ENCODE assay signal across 8 cellular contexts in the genomic region with DNA sequence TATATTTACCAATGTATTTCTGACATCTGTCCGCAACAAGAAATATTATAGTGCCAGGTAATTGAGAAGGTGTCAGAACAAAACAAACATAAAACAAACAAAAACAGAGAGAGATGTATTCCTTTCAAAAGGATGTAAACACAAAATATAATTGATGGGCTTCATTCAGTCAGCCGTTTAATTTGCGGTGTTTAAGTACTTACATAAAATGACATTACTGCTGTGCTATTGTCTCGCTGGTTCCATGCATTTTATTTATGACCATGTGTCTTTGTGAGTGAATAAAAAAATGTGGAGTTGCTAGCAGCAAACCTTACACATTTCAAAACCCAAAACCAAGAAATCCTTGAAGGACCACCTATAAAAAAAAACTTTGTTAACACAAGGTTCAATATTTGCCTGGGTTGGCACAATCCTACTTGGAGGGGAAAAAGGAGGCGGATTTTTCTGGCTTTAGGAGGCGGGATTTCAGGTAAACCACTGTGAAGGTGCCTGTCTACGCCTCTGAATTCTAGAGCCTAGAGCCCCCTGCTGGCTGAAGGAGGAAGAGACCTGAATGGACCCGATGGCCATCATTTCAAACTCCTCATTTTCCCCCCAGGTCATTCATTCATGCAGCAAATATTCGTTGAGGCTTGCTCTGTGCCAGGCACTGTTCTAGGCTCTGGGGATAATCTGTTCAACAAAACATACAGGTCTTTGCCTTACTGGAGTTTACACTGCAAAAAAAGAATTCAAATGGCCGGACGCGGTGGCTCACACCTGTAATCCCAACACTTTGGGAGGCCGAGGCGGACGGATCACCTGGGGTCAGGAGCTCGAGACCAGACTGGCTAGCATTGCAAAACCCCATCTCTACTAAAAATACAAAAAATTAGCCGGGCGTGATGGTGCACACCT.
A peak's percentile ranks its signal among the peaks of the same experiment; 100 is the strongest.
DNase-seq lines count a peak whose midpoint lies in the region; ATAC-seq, FAIRE-seq and TF ChIP-seq lines count a peak whose summit lies in the region.

No MANE protein-coding gene starts in this region.

- no peak overlapping the region for H3K56ac ChIP-seq in IMR-90 (ENCODE audit: extremely low read depth, insufficient read depth, low read length)

- H3K4ac ChIP-seq in IMR-90 (ENCODE audit: low read depth, low read length): no peak overlapping the region

- CTCF ChIA-PET in IMR-90 (lab: Yijun Ruan, JAX): no interaction called here
- CTCF ChIA-PET in OCI-LY7 (lab: Charles Lee; ENCODE audit: unreplicated experiment): no interaction called here

- no TSS peak for BruUV-seq in IMR-90 (replicated peaks; lab: Mats Ljungman, UMichigan)
- no TSS peak for BruUV-seq in OCI-LY7 (replicated peaks; lab: Mats Ljungman, UMichigan)

- TF ChIP-seq POLR2A in IMR-90 (IDR thresholded peaks at IDR 0.05; ENCODE audit: low read depth, low read length): no peak

- no peak overlapping the region for H4K8ac ChIP-seq in IMR-90 (ENCODE audit: low read depth in 2 of 2, low read length in 2 of 2)

- intact Hi-C loops in IMR-90 (cut with micrococcal nuclease) (loop anchor here (1.0 kb wide), 1 partner anchor 168 kb away; no protein-coding TSS in a partner anchor), OCI-LY7 (cut with micrococcal nuclease; ENCODE audit: unreplicated experiment) (loop anchor here (1.0 to 10.0 kb wide), 2 partner anchors 67 to 169 kb away; no protein-coding TSS in a partner anchor), pancreas (cut with DNase I) (loop anchor here in 2 of 3 donors (2.0 to 10.0 kb wide), 3 partner anchors 47 to 171 kb away; no protein-coding TSS in a partner anchor)

- H3K9me3 ChIP-seq in IMR-90 (ENCODE audit: control insufficient read depth, insufficient read depth, low read length) (no peaks in the 10 kb centered on the region), OCI-LY7 (ENCODE audit: low read length) (no peaks in the 10 kb centered on the region), pancreas (no peaks in the 10 kb centered on the region)

- no peak overlapping the region for H3K18ac ChIP-seq in IMR-90 (ENCODE audit: low read depth, low read length)

- no peaks in the 10 kb centered on the region for H3K9me1 ChIP-seq in IMR-90 (ENCODE audit: insufficient read depth, low read length)

- in situ Hi-C loops in IMR-90 (cut with MboI; ENCODE audit: low sequenced_read_pairs): no loop called here

- H3K4me2 ChIP-seq in IMR-90 (ENCODE audit: low read depth, low read length) (no peak overlapping the region), OCI-LY7 (ENCODE audit: low read length) (no peak overlapping the region)

- no peaks in the 10 kb centered on the region for H3K9me2 ChIP-seq in OCI-LY7 (ENCODE audit: insufficient read depth, low read length)

- H2BK120ac ChIP-seq in IMR-90 (ENCODE audit: low read depth, low read length): no peak overlapping the region

- no peak overlapping the region for H3K27ac ChIP-seq in IMR-90 (ENCODE audit: insufficient read depth, low read length)
- no peak overlapping the region for H3K27ac ChIP-seq in OCI-LY7 (ENCODE audit: low read depth, low read length, poor library complexity, severe bottlenecking)
- H3K27ac ChIP-seq in pancreas: peak overlapping the region in 2 of 4 donors; percentile 34 to 59

- H2AK5ac ChIP-seq in IMR-90 (ENCODE audit: low read depth, low read length): no peak overlapping the region

- H4K20me1 ChIP-seq in IMR-90 (ENCODE audit: insufficient read depth, low read length) (no peaks in the 10 kb centered on the region), OCI-LY7 (ENCODE audit: insufficient read depth, low read length) (no peaks in the 10 kb centered on the region)

- H4K5ac ChIP-seq in IMR-90 (ENCODE audit: low read depth, low read length): no peak overlapping the region

- H2BK20ac ChIP-seq in IMR-90 (ENCODE audit: low read depth, low read length): no peak overlapping the region

- H3K9ac ChIP-seq in IMR-90 (ENCODE audit: low read depth, low read length): no peak overlapping the region

- no peaks in the 10 kb centered on the region for H3K79me1 ChIP-seq in IMR-90 (ENCODE audit: low read depth in 1 of 2, low read length in 2 of 2)

- no peaks in the 10 kb centered on the region for H3K36me3 ChIP-seq in IMR-90 (ENCODE audit: control insufficient read depth, insufficient read depth, low read length)
- H3K36me3 ChIP-seq in OCI-LY7 (ENCODE audit: insufficient read depth, low read length): no peaks in the 10 kb centered on the region
- no peaks in the 10 kb centered on the region for H3K36me3 ChIP-seq in pancreas

- no peak overlapping the region for H4K91ac ChIP-seq in IMR-90 (ENCODE audit: insufficient read depth, low read depth, low read length)

- H2AK9ac ChIP-seq in IMR-90 (replicated peaks; ENCODE audit: low read depth, low read length, poor library complexity): no peak overlapping the region

- no peaks in the 10 kb centered on the region for H3K79me2 ChIP-seq in OCI-LY7 (ENCODE audit: insufficient read depth, low read depth, low read length)

- H2AFZ ChIP-seq in IMR-90 (replicated peaks; ENCODE audit: low read length, poor library complexity) (no peak overlapping the region), OCI-LY7 (ENCODE audit: low read length) (peak overlapping the region; percentile 13; the same call in 1 of the 2 replicates)

- no peaks in the 10 kb centered on the region for H3K27me3 ChIP-seq in IMR-90 (ENCODE audit: control insufficient read depth, insufficient read depth, low read length)
- H3K27me3 ChIP-seq in pancreas: no peaks in the 10 kb centered on the region

- H3K23ac ChIP-seq in IMR-90 (ENCODE audit: low read depth, low read length): no peak overlapping the region

- POLR2A ChIA-PET in IMR-90 (lab: Charles Lee; ENCODE audit: unreplicated experiment) (no interaction called here), OCI-LY7 (lab: Charles Lee) (no interaction called here)

- ATAC-seq in IMR-90 (ENCODE audit: low read depth) (peak; percentile 67), pancreas (peak; percentile 90 to 98 (median 97)), GM19324 (IDR thresholded peaks at IDR 0.05; ENCODE audit: low FRiP score, unreplicated experiment) (no peak)

- peak; percentile 7 for DNase-seq in IMR-90
- DNase-seq in OCI-LY7 (ENCODE audit: low spot score): peak; percentile 75
- peak; percentile 66 for DNase-seq in activated T-cell treated with anti-CD3 and anti-CD28 coated beads for 4 hours
- peak; percentile 37 for DNase-seq in fibroblast of the aortic adventitia (ENCODE audit: low read depth)
- DNase-seq in pancreas: peak in 5 of 6 donors; percentile 76 to 87 (median 84)
- peak; percentile 60 for DNase-seq in ureter (ENCODE audit: low spot score)

- H3K4me3 ChIP-seq in IMR-90 (ENCODE audit: insufficient read depth, low read depth, low read length) (no peak overlapping the region), OCI-LY7 (ENCODE audit: low read depth, low read length, poor library complexity, severe bottlenecking) (no peak overlapping the region), fibroblast of the aortic adventitia (ENCODE audit: low read depth, low read length) (no peak overlapping the region), pancreas (no peak overlapping the region)

- TF ChIP-seq CTCF in GM12872 (IDR thresholded peaks at IDR 0.05; ENCODE audit: insufficient read depth, low read depth, low read length) (peak; percentile 88), IMR-90 (conservative IDR thresholded peaks at IDR 0.05; ENCODE audit: low read depth, low read length) (peak; percentile 62), OCI-LY7 (conservative IDR thresholded peaks at IDR 0.05; ENCODE audit: low read length) (peak; percentile 94), fibroblast of the aortic adventitia (IDR thresholded peaks at IDR 0.05; ENCODE audit: insufficient read depth, low read length) (peak; percentile 80), pancreas (IDR thresholded peaks at IDR 0.05) (peak; percentile 69 to 89 (median 78))

- no peak for FAIRE-seq in pancreas (lab: Jason Lieb, UNC)

- no peak overlapping the region for H2BK15ac ChIP-seq in IMR-90 (ENCODE audit: low read depth, low read length)

- peak; percentile 28 for TF ChIP-seq RAD21 in IMR-90 (IDR thresholded peaks at IDR 0.05; ENCODE audit: low read length)

- WGBS in IMR-90 (ENCODE audit: extremely low coverage in 2 of 2, insufficient read length in 1 of 2), 2 experiments: 83% methylated on average over 4 of the region's 18 CpGs; no CpG with 5 or more reads in 1 of the 2 experiments
- WGBS in pancreas, 2 donors: 51% methylated on average over 18 of the region's 18 CpGs

- H3K4me1 ChIP-seq in IMR-90 (ENCODE audit: control insufficient read depth, insufficient read depth, low read length) (no peaks in the 10 kb centered on the region), OCI-LY7 (ENCODE audit: insufficient read depth, low read length, poor library complexity, severe bottlenecking) (no peaks in the 10 kb centered on the region), pancreas (peaks cover 7 to 15% (median 14%) of the 10 kb centered on the region in 3 donors)

- no peak overlapping the region for H2BK5ac ChIP-seq in IMR-90 (ENCODE audit: low read depth, low read length, poor library complexity, severe bottlenecking)

- H3K14ac ChIP-seq in IMR-90 (replicated peaks; ENCODE audit: low read depth, low read length): no peak overlapping the region

- dilution Hi-C loops in IMR-90 (cut with HindIII; ENCODE audit: low sequenced_read_pairs, unreplicated experiment): no loop called here

TF ChIP-seq in IMR-90, 13 proteins besides CTCF, POLR2A, EP300 and RAD21:
- TF ChIP-seq SMC3 (IDR thresholded peaks at IDR 0.05; ENCODE audit: low read depth, low read length): peak; percentile 43
- no peak for TF ChIP-seq MAZ (IDR thresholded peaks at IDR 0.05; ENCODE audit: borderline replicate concordance, low read depth, low read length)
- no peak for TF ChIP-seq RCOR1 (IDR thresholded peaks at IDR 0.05; ENCODE audit: insufficient replicate concordance, low read length)
- TF ChIP-seq MXI1 (IDR thresholded peaks at IDR 0.05; ENCODE audit: borderline replicate concordance, low read depth, low read length): no peak
- no peak for TF ChIP-seq FOS (IDR thresholded peaks at IDR 0.05; ENCODE audit: low read depth, low read length)
- TF ChIP-seq CEBPB (IDR thresholded peaks at IDR 0.05; ENCODE audit: low read depth, low read length): no peak
- TF ChIP-seq, protein P1, sequence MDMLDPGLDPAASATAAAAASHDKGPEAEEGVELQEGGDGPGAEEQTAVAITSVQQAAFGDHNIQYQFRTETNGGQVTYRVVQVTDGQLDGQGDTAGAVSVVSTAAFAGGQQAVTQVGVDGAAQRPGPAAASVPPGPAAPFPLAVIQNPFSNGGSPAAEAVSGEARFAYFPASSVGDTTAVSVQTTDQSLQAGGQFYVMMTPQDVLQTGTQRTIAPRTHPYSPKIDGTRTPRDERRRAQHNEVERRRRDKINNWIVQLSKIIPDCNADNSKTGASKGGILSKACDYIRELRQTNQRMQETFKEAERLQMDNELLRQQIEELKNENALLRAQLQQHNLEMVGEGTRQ (IDR thresholded peaks at IDR 0.05; ENCODE audit: low read depth, low read length): no peak

Comparison
In these comparisons a context has a peak if more than half of its experiments do, and no peak if none do; other contexts are left out.
1. DNase-seq: peak in every context shown above with its lines; median percentile 84 in pancreas; 75 in OCI-LY7; 66 in activated T-cell treated with anti-CD3 and anti-CD28 coated beads for 4 hours; 60 in ureter; 37 in fibroblast of the aortic adventitia; 7 in IMR-90.